In genomic region chr7:131944556-131945069, GRCh38 we compare ENCODE assay signal across 13 cellular contexts.
A peak's percentile ranks its signal among the peaks of the same experiment; 100 is the strongest.
DNase-seq lines count a peak whose midpoint lies in the region; ATAC-seq, FAIRE-seq and TF ChIP-seq lines count a peak whose summit lies in the region.
"Had no signal": no experiment of that assay in that cellular context is flagged by ENCODE, and none has a peak within 500 bp of the region (broad histone marks: within the 10 kb centered on the region; RNA-seq: fewer than 3 reads in every experiment).

No MANE protein-coding gene starts in this region.

- BruUV-seq in HCT116 (replicated peaks; lab: Mats Ljungman, UMichigan): no TSS peak

- H2BK12ac ChIP-seq in neuronal stem cell (ENCODE audit: low read length): no peak overlapping the region

- H3K79me2 ChIP-seq in HCT116 (ENCODE audit: insufficient read depth, low read length) (no peaks in the 10 kb centered on the region), OCI-LY3 (ENCODE audit: low read length) (no peaks in the 10 kb centered on the region)

- no peaks in the 10 kb centered on the region for H4K20me1 ChIP-seq in HCT116 (ENCODE audit: insufficient read depth)
- H4K20me1 ChIP-seq in OCI-LY3 (ENCODE audit: insufficient read depth, low read length): no peaks in the 10 kb centered on the region

- H2AFZ ChIP-seq in HCT116 (ENCODE audit: low read depth, low read length, poor library complexity, severe bottlenecking) (no peak overlapping the region), OCI-LY3 (ENCODE audit: low read depth, low read length) (0 out of 2 replicates have a peak overlapping the region, but pooled peaks have one; percentile 35), neuronal stem cell (ENCODE audit: low read length) (no peak overlapping the region)

- H3K18ac ChIP-seq in neuronal stem cell (ENCODE audit: low read length): no peak overlapping the region

- H4K8ac ChIP-seq in neuronal stem cell (ENCODE audit: low read depth, low read length): no peak overlapping the region

- H3K4me2 ChIP-seq in A549: peak overlapping the region; percentile 82; the same call in 2 of the 3 replicates
- peak overlapping the region; percentile 59; the same call in 1 of the 2 replicates for H3K4me2 ChIP-seq in HCT116 (ENCODE audit: low read length)
- H3K4me2 ChIP-seq in OCI-LY3 (ENCODE audit: low read length): peak overlapping the region; percentile 82
- H3K4me2 ChIP-seq in neuronal stem cell (ENCODE audit: insufficient read depth, low read length, poor library complexity, severe bottlenecking): no peak overlapping the region

- H3K9ac ChIP-seq in HCT116 (ENCODE audit: low read length) (no peak overlapping the region), OCI-LY3 (ENCODE audit: low read length) (peak overlapping the region; percentile 31; the same call in 1 of the 2 replicates), neuronal stem cell (ENCODE audit: low read depth, low read length, poor library complexity) (no peak overlapping the region)

- no peaks in the 10 kb centered on the region for H3K9me2 ChIP-seq in HCT116 (ENCODE audit: insufficient read depth)

- TF ChIP-seq RAD21 in A549 (conservative IDR thresholded peaks at IDR 0.05 in 1 of 2, IDR thresholded peaks at IDR 0.05 in 1 of 2): no peak
- TF ChIP-seq RAD21 in HCT116 (IDR thresholded peaks at IDR 0.05; ENCODE audit: low read depth): no peak

- no peak overlapping the region for H3K14ac ChIP-seq in neuronal stem cell (ENCODE audit: low read length)

- DNase-seq in A549 (ENCODE audit: low read depth in 1 of 2, low spot score in 1 of 2): no peak
- no peak for DNase-seq in HCT116 (ENCODE audit: low read depth, low spot score)
- no peak for DNase-seq in neuronal stem cell (ENCODE audit: low spot score)
- DNase-seq in germinal center (ENCODE audit: low spot score): no peak
- DNase-seq in C1 segment of cervical spinal cord (lab: John Stamatoyannopoulos, UW): no peak
- no peak for DNase-seq in activated CD4-positive, alpha-beta T cell treated with anti-CD3 and anti-CD28 coated beads, Interleukin-2, amount 50 U/mL, for 48 hours
- DNase-seq: CD4-positive, alpha-beta T cell had no signal

- H3K23ac ChIP-seq in neuronal stem cell (ENCODE audit: low read depth, low read length, poor library complexity): no peak overlapping the region

- H2BK5ac ChIP-seq in neuronal stem cell (ENCODE audit: low read length): no peak overlapping the region

- POLR2A ChIA-PET in A549 (lab: Yijun Ruan, JAX) (no interaction called here), HCT116 (lab: Charles Lee) (no interaction called here)

- H2BK120ac ChIP-seq in neuronal stem cell (ENCODE audit: low read depth, low read length): no peak overlapping the region

- RAD21 ChIA-PET in HCT116 (lab: Charles Lee; ENCODE audit: low non-redundant PET in 1 of 2, low total read pairs in 2 of 2, uncharacterized antibody in 2 of 2, unreplicated experiment in 2 of 2): interaction anchor here in 1 of 2 experiments (1.2 kb wide), 1 partner anchor 307 kb away, joined by 3 read pairs; no protein-coding TSS in a partner anchor

- H2BK15ac ChIP-seq in neuronal stem cell (ENCODE audit: low read length): no peak overlapping the region

- ATAC-seq in A549: no peak
- no peak for ATAC-seq in HCT116
- no peak for ATAC-seq in HG03280 (IDR thresholded peaks at IDR 0.05; ENCODE audit: unreplicated experiment)

- peak overlapping the region; percentile 36 for H2AK5ac ChIP-seq in neuronal stem cell (ENCODE audit: low read depth, low read length)

- H4K91ac ChIP-seq in neuronal stem cell (ENCODE audit: low read depth, low read length, poor library complexity): no peak overlapping the region

- H3K4ac ChIP-seq in neuronal stem cell (ENCODE audit: low read length): no peak overlapping the region

- H3K36me3 ChIP-seq in HCT116 (ENCODE audit: control insufficient read depth in 1 of 2, insufficient read depth in 2 of 2, low read length in 2 of 2) (no peaks in the 10 kb centered on the region), OCI-LY3 (replicated peaks; ENCODE audit: low read depth, low read length) (peaks cover 22% of the 10 kb centered on the region), neuronal stem cell (replicated peaks in 1 of 2; ENCODE audit: control insufficient read depth in 2 of 2, insufficient read depth in 2 of 2, low read length in 2 of 2) (no peaks in the 10 kb centered on the region)

- H3K9me3 ChIP-seq in A549 (peaks cover 6% of the 10 kb centered on the region; the same call in 2 of the 3 replicates), HCT116 (ENCODE audit: control insufficient read depth in 1 of 2, insufficient read depth in 1 of 2, low read depth in 1 of 2, low read length in 2 of 2) (no peaks in the 10 kb centered on the region), OCI-LY3 (ENCODE audit: insufficient read depth, low read length) (peaks cover 20% of the 10 kb centered on the region), neuronal stem cell (replicated peaks in 1 of 2; ENCODE audit: control insufficient read depth in 2 of 2, insufficient read depth in 1 of 2, low read depth in 1 of 2, low read length in 2 of 2) (peaks cover 0 to 2% of the 10 kb centered on the region in 2 donors)

- peaks cover 43% of the 10 kb centered on the region for H3K27me3 ChIP-seq in HCT116 (ENCODE audit: insufficient read depth, low read length)
- peaks cover 11% of the 10 kb centered on the region for H3K27me3 ChIP-seq in OCI-LY3 (ENCODE audit: low read depth, low read length)
- peaks cover 0 to 19% (median 9%) of the 10 kb centered on the region in 3 experiments for H3K27me3 ChIP-seq in neuronal stem cell (ENCODE audit: control insufficient read depth in 3 of 3, insufficient read depth in 3 of 3, low read depth in 1 of 3, low read length in 3 of 3)

- intact Hi-C loops in HCT116 (cut with micrococcal nuclease): loop anchor here (1.0 to 2.0 kb wide), 4 partner anchors 104 to 636 kb away; no protein-coding TSS in a partner anchor

- TF ChIP-seq POLR2A in A549 (IDR thresholded peaks at IDR 0.05; ENCODE audit: low read length): no peak
- no peak for TF ChIP-seq POLR2A in HCT116 (IDR thresholded peaks at IDR 0.05; ENCODE audit: borderline replicate concordance, extremely low read depth, insufficient read depth, insufficient read length)

- WGBS in A549 (ENCODE audit: missing lambda C conversion rate): 88% methylated on average over 8 of the region's 8 CpGs
- no CpG with 5 or more reads among the region's 8 CpGs for WGBS in neuronal stem cell (ENCODE audit: extremely low coverage in 2 of 2, insufficient read length in 2 of 2, insufficient replicate concordance in 1 of 2), 2 donors

- peaks cover 37% of the 10 kb centered on the region for H3K4me1 ChIP-seq in A549
- H3K4me1 ChIP-seq in HCT116 (ENCODE audit: control insufficient read depth in 1 of 2, insufficient read depth in 2 of 2, low read length in 2 of 2): peaks cover 0 to 10% of the 10 kb centered on the region in 2 experiments; a peak in 1 of 4 replicates
- H3K4me1 ChIP-seq in OCI-LY3 (ENCODE audit: low read length): peaks cover 25% of the 10 kb centered on the region
- peaks cover 0 to 4% of the 10 kb centered on the region in 2 donors for H3K4me1 ChIP-seq in neuronal stem cell (ENCODE audit: control insufficient read depth in 2 of 2, insufficient read depth in 1 of 2, low read depth in 1 of 2, low read length in 2 of 2)

- TF ChIP-seq CTCF in A549 (IDR thresholded peaks at IDR 0.05) (no peak), HCT116 (IDR thresholded peaks at IDR 0.05 in 2 of 3, conservative IDR thresholded peaks at IDR 0.05 in 1 of 3; ENCODE audit: borderline replicate concordance in 1 of 3, insufficient read depth in 1 of 3, low read depth in 2 of 3, low read length in 2 of 3) (no peak), OCI-LY3 (IDR thresholded peaks at IDR 0.05; ENCODE audit: low read depth, low read length) (no peak)

- H3K4me3 ChIP-seq in A549: no peak overlapping the region
- no peak overlapping the region for H3K4me3 ChIP-seq in HCT116 (replicated peaks in 1 of 2; ENCODE audit: low read depth in 1 of 2, low read length in 2 of 2)
- H3K4me3 ChIP-seq in OCI-LY3 (ENCODE audit: low read length): no peak overlapping the region
- no peak overlapping the region for H3K4me3 ChIP-seq in neuronal stem cell (ENCODE audit: low read length in 2 of 2)
- H3K4me3 ChIP-seq: GM12878 had no signal

- peak overlapping the region; percentile 76 to 92; a peak in 5 of 6 replicates for H3K27ac ChIP-seq in A549
- no peak overlapping the region for H3K27ac ChIP-seq in HCT116 (ENCODE audit: low read depth, low read length)
- H3K27ac ChIP-seq in OCI-LY3 (ENCODE audit: low read length): no peak overlapping the region
- H3K27ac ChIP-seq in neuronal stem cell (replicated peaks; ENCODE audit: low read length): no peak overlapping the region
- H3K27ac ChIP-seq: C4-2B had no signal

- CTCF ChIA-PET in A549 (lab: Yijun Ruan, JAX): interaction anchor here (0.6 to 10.7 kb wide), 87 partner anchors 7 to 1237 kb away, joined by 3 to 170 read pairs (median 4); no protein-coding TSS in a partner anchor
- CTCF ChIA-PET in HCT116 (lab: Charles Lee): interaction anchor here (0.6 to 1.8 kb wide), 10 partner anchors 10 to 636 kb away, joined by 3 to 9 read pairs (median 5); no protein-coding TSS in a partner anchor

- TF ChIP-seq EP300 in A549 (IDR thresholded peaks at IDR 0.05): no peak

- no peaks in the 10 kb centered on the region for H3K79me1 ChIP-seq in neuronal stem cell (ENCODE audit: low read depth, low read length)

- FAIRE-seq in A549 (lab: Jason Lieb, UNC): no peak
- FAIRE-seq: GM12878, GM19239, H54 had no signal

TF ChIP-seq in A549, 52 proteins besides CTCF, POLR2A, EP300 and RAD21:
- TF ChIP-seq SMC3 (IDR thresholded peaks at IDR 0.05): no peak

TF ChIP-seq in HCT116, 20 proteins besides CTCF, POLR2A, EP300 and RAD21 (continues in another document):
- TF ChIP-seq MAX (IDR thresholded peaks at IDR 0.05): no peak
- no peak for TF ChIP-seq POLR2AphosphoS5 (IDR thresholded peaks at IDR 0.05; ENCODE audit: low read depth, low read length)
- TF ChIP-seq ZBTB33 (IDR thresholded peaks at IDR 0.05; ENCODE audit: extremely low read depth, insufficient replicate concordance, low read length): no peak
- TF ChIP-seq CEBPB (IDR thresholded peaks at IDR 0.05; ENCODE audit: low read depth): no peak

Comparison
In these comparisons a context has a peak if more than half of its experiments do, and no peak if none do; other contexts are left out.
1. H3K27ac ChIP-seq: peak in A549 (2 of 2); none in HCT116 (single experiment), OCI-LY3 (single experiment) and neuronal stem cell (single experiment).